Comparison of ENCODE assay signal across 4 cellular contexts in genomic region chr4:180253419-180253818, GRCh38.
TF ChIP-seq lines count a peak whose summit lies in the region.

No MANE protein-coding gene starts in this region.

TF ChIP-seq in HepG2, 621 proteins besides CTCF, POLR2A, EP300 and RAD21:
- TF ChIP-seq NR1H2 (CRISPR knock-in tag; IDR thresholded peaks at IDR 0.05; ENCODE audit: borderline replicate concordance, low read depth) = no peak
- no peak for TF ChIP-seq ZNF557 (CRISPR knock-in tag; IDR thresholded peaks at IDR 0.05)
- peak; percentile 81 for TF ChIP-seq MAFF (IDR thresholded peaks at IDR 0.05; ENCODE audit: low read depth, low read length)
- peak; percentile 74 to 86 for TF ChIP-seq MAFK (conservative IDR thresholded peaks at IDR 0.05 in 1 of 2, IDR thresholded peaks at IDR 0.05 in 1 of 2; ENCODE audit: low read length in 2 of 2)

TF ChIP-seq in A549, 52 proteins besides CTCF, POLR2A, EP300 and RAD21:
- TF ChIP-seq ATOH8 (CRISPR knock-in tag; IDR thresholded peaks at IDR 0.05; ENCODE audit: low read depth) (no peak), SMC3 (IDR thresholded peaks at IDR 0.05) (no peak), FOSL2 (IDR thresholded peaks at IDR 0.05) (no peak), FOSL2 (CRISPR knock-in tag; IDR thresholded peaks at IDR 0.05) (no peak), MAFK (IDR thresholded peaks at IDR 0.05; ENCODE audit: partially characterized antibody) (peak; percentile 53)

TF ChIP-seq in IMR-90, 13 proteins besides CTCF, POLR2A, EP300 and RAD21:
- TF ChIP-seq NFE2L2 (IDR thresholded peaks at IDR 0.05; ENCODE audit: low read depth, low read length) = no peak
- peak; percentile 76 for TF ChIP-seq MAFK (IDR thresholded peaks at IDR 0.05; ENCODE audit: low read depth, low read length)
- no peak for TF ChIP-seq USF2 (IDR thresholded peaks at IDR 0.05; ENCODE audit: low read depth, low read length)
- TF ChIP-seq MXI1 (IDR thresholded peaks at IDR 0.05; ENCODE audit: borderline replicate concordance, low read depth, low read length) = no peak

TF ChIP-seq in K562, 482 proteins besides CTCF, POLR2A, EP300 and RAD21:
- TF ChIP-seq SLC30A9 (CRISPR knock-in tag; IDR thresholded peaks at IDR 0.05) (no peak), ZNF316 (IDR thresholded peaks at IDR 0.05) (peak; percentile 56), TCF15 (CRISPR knock-in tag; IDR thresholded peaks at IDR 0.05) (no peak), MAFK (IDR thresholded peaks at IDR 0.05; ENCODE audit: low read length) (0 out of 2 replicates have a peak, but pooled peaks have one; percentile 15), MAFG (tag; conservative IDR thresholded peaks at IDR 0.05) (peak; percentile 44; the same call in 1 of the 2 replicates), MAFF (IDR thresholded peaks at IDR 0.05; ENCODE audit: low read length) (peak; percentile 51; the same call in 1 of the 2 replicates), PHF21A (IDR thresholded peaks at IDR 0.05; ENCODE audit: borderline replicate concordance, low read depth) (no peak), C11orf30 (IDR thresholded peaks at IDR 0.05; ENCODE audit: low read depth) (0 out of 2 replicates have a peak, but pooled peaks have one; percentile 12)
